In the genomic region with DNA sequence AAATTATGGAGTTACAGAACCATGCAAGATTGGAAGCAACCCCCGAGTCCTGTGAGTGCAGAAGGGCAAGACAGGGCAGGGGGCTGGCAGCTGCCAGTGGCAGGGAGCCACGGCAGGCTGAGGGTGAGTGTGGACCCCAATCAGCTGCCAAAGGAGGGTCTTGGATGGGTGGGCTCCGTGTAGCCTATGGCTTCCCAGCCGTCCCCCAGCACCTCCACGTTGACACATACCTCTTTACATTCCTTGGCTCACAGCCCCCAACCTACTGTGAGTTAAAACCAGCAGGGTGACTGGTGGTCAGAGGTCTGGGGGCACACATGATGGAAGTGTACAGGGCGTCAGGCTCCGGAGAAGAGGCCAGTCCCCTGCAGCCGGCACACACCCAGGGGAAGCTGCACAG, we compare ENCODE assay signal across 20 cellular contexts.
DNase-seq lines count a peak whose midpoint lies in the region; ATAC-seq and TF ChIP-seq lines count a peak whose summit lies in the region.
"Had no signal": no experiment of that assay in that cellular context is flagged by ENCODE, and none has a peak within 500 bp of the region (broad histone marks: within the 10 kb centered on the region; RNA-seq: fewer than 3 reads in every experiment).

No MANE protein-coding gene starts in this region.

- H3K4me3 Mint-ChIP-seq in progenitor cell of endocrine pancreas (ENCODE audit: low read depth), result no peak overlapping the region
- H3K4me3 Mint-ChIP-seq: B cell; CD4-positive, CD25-positive, alpha-beta regulatory T cell; CD8-positive, alpha-beta T cell; GM23338; HFFc6 had no signal

- intact Hi-C loops in cardiac septum (cut with DNase I) (no loop called here), Right ventricle myocardium inferior (cut with DNase I) (no loop called here), sciatic nerve (cut with DNase I) (no loop called here), upper lobe of right lung (cut with DNase I) (no loop called here), breast epithelium (cut with DNase I; ENCODE audit: low total_unique reads) (no loop called here)

- TF ChIP-seq POLR2A in breast epithelium (IDR thresholded peaks at IDR 0.05), result no peak

- peak; percentile 17 for DNase-seq in cardiac septum (ENCODE audit: low spot score)
- no peak for DNase-seq in Right ventricle myocardium inferior (ENCODE audit: missing footprints)
- DNase-seq in mesenteric fat pad (ENCODE audit: low spot score), result peak; percentile 72
- DNase-seq in sciatic nerve (ENCODE audit: low spot score), result peak; percentile 17
- DNase-seq in upper lobe of right lung, result peak; percentile 30
- DNase-seq in progenitor cell of endocrine pancreas (ENCODE audit: low spot score, unreplicated experiment), result no peak
- DNase-seq in breast epithelium (ENCODE audit: low spot score in 2 of 2), result no peak
- DNase-seq: Caco-2; CD4-positive, CD25-positive, alpha-beta regulatory T cell; CD8-positive, alpha-beta T cell; DMS153; DND-41; HFFc6 had no signal

- no peaks in the 10 kb centered on the region for H3K36me3 Mint-ChIP-seq in progenitor cell of endocrine pancreas (ENCODE audit: insufficient read depth)
- H3K36me3 Mint-ChIP-seq: CD4-positive, CD25-positive, alpha-beta regulatory T cell; CD8-positive, alpha-beta T cell had no signal

- H3K36me3 ChIP-seq in upper lobe of right lung (no peaks in the 10 kb centered on the region), breast epithelium (no peaks in the 10 kb centered on the region)
- H3K36me3 ChIP-seq: BLaER1, HAP-1 had no signal

- H3K9me3 ChIP-seq in upper lobe of right lung (no peaks in the 10 kb centered on the region), breast epithelium (peaks cover 0 to 8% of the 10 kb centered on the region in 2 donors)
- H3K9me3 ChIP-seq: BLaER1, Caco-2, HAP-1 had no signal

- H3K4me1 ChIP-seq in upper lobe of right lung, result no peaks in the 10 kb centered on the region
- no peaks in the 10 kb centered on the region for H3K4me1 ChIP-seq in breast epithelium
- H3K4me1 ChIP-seq: BLaER1, Caco-2, HAP-1 had no signal

- no peak overlapping the region for H3K4me3 ChIP-seq in upper lobe of right lung
- no peak overlapping the region for H3K4me3 ChIP-seq in breast epithelium
- H3K4me3 ChIP-seq: BLaER1, GM23338, HAP-1 had no signal

- ATAC-seq in Right ventricle myocardium inferior, result no peak
- ATAC-seq in sciatic nerve, result no peak
- no peak for ATAC-seq in upper lobe of right lung
- no peak for ATAC-seq in GM19328 (IDR thresholded peaks at IDR 0.05; ENCODE audit: unreplicated experiment)
- ATAC-seq: CD8-positive, alpha-beta T cell; GM23338 had no signal

- H3K4me1 Mint-ChIP-seq in progenitor cell of endocrine pancreas (ENCODE audit: low read depth), result no peaks in the 10 kb centered on the region
- H3K4me1 Mint-ChIP-seq: B cell, GM23338 had no signal

- H3K27me3 ChIP-seq in upper lobe of right lung, result no peaks in the 10 kb centered on the region
- peaks cover 0 to 24% of the 10 kb centered on the region in 2 donors for H3K27me3 ChIP-seq in breast epithelium
- H3K27me3 ChIP-seq: BLaER1 had no signal

- H3K9me3 Mint-ChIP-seq in progenitor cell of endocrine pancreas (ENCODE audit: low read depth), result peaks cover 11% of the 10 kb centered on the region

- peaks cover 2% of the 10 kb centered on the region for H3K27me3 Mint-ChIP-seq in progenitor cell of endocrine pancreas
- H3K27me3 Mint-ChIP-seq: B cell; CD4-positive, CD25-positive, alpha-beta regulatory T cell had no signal

- no peak overlapping the region for H3K27ac Mint-ChIP-seq in progenitor cell of endocrine pancreas
- H3K27ac Mint-ChIP-seq: B cell; CD4-positive, CD25-positive, alpha-beta regulatory T cell; CD8-positive, alpha-beta T cell; GM23338; HFFc6 had no signal

- no peak overlapping the region for H3K27ac ChIP-seq in upper lobe of right lung
- H3K27ac ChIP-seq in breast epithelium, result no peak overlapping the region
- H3K27ac ChIP-seq: 22Rv1, BLaER1, C4-2B had no signal

- TF ChIP-seq CTCF in upper lobe of right lung (IDR thresholded peaks at IDR 0.05) (no peak), progenitor cell of endocrine pancreas (IDR thresholded peaks at IDR 0.05; ENCODE audit: unreplicated experiment) (no peak), breast epithelium (IDR thresholded peaks at IDR 0.05) (no peak)

Comparison
In these comparisons a context has a peak if more than half of its experiments do, and no peak if none do; other contexts are left out.
1. DNase-seq: peak in cardiac septum (single experiment), mesenteric fat pad (single experiment), sciatic nerve (single experiment) and upper lobe of right lung (single experiment); none in Right ventricle myocardium inferior (single experiment), progenitor cell of endocrine pancreas (single experiment) and breast epithelium (0 of 2).